Comparison of ENCODE assay signal across 1 cellular context in genomic region chr14:92780444-92780843, GRCh38.
TF ChIP-seq lines count a peak whose summit lies in the region.

No MANE protein-coding gene starts in this region.

TF ChIP-seq in GM23338, 12 proteins besides CTCF, POLR2A, EP300 and RAD21 (continued from another document):
- no peak for TF ChIP-seq ZNF462 (CRISPR knock-in tag; IDR thresholded peaks at IDR 0.05)
- no peak for TF ChIP-seq EZH2phosphoT487 (IDR thresholded peaks at IDR 0.05; ENCODE audit: unreplicated experiment)
- TF ChIP-seq ZNF331 (CRISPR knock-in tag; IDR thresholded peaks at IDR 0.05; ENCODE audit: low read depth): no peak
- no peak for TF ChIP-seq ETS1 (IDR thresholded peaks at IDR 0.05)
TF ChIP-seq in GM23338: peak in this region for 0.
